In genomic region chr17:79094261-79094660, GRCh38 we compare ENCODE assay signal across 24 cellular contexts.
"Had no signal": no experiment of that assay in that cellular context is flagged by ENCODE, and none has a peak within 500 bp of the region (broad histone marks: within the 10 kb centered on the region; RNA-seq: fewer than 3 reads in every experiment).

No MANE protein-coding gene starts in this region.

- H3K36me3 ChIP-seq: colonic mucosa, esophagus muscularis mucosa, esophagus squamous epithelium, gastrocnemius medialis, gastroesophageal sphincter, heart left ventricle, heart right ventricle had no signal

- ATAC-seq: esophagus mucosa, foreskin keratinocyte, gastrocnemius medialis, gastroesophageal sphincter, heart left ventricle, heart right ventricle had no signal

- H3K4me1 ChIP-seq: colonic mucosa, foreskin keratinocyte had no signal

- H3K9me3 Mint-ChIP-seq: dendritic cell treated with granulocyte-macrophage colony-stimulating factor and Interleukin-4, amounts not matched to agents 40 ng/mL and 50 ng/mL, for 4 days; effector memory CD8-positive, alpha-beta T cell; endodermal cell had no signal

- H3K4me3 ChIP-seq: colonic mucosa, coronary artery, dorsolateral prefrontal cortex, esophagus muscularis mucosa, esophagus squamous epithelium, gastrocnemius medialis, gastroesophageal sphincter, heart left ventricle, heart right ventricle had no signal

- H3K4me3 Mint-ChIP-seq: dendritic cell treated with granulocyte-macrophage colony-stimulating factor and Interleukin-4, amounts not matched to agents 40 ng/mL and 50 ng/mL, for 4 days; endodermal cell had no signal

- H3K27ac Mint-ChIP-seq: dendritic cell treated with granulocyte-macrophage colony-stimulating factor and Interleukin-4, amounts not matched to agents 40 ng/mL and 50 ng/mL, for 4 days had no signal

- DNase-seq: colonic mucosa, cortex of kidney, dermis blood vessel endothelial cell, erythroblast, esophagus squamous epithelium, foreskin keratinocyte, foreskin melanocyte, gastrocnemius medialis, glutamatergic neuron, heart left ventricle, heart right ventricle had no signal

- H3K9me3 ChIP-seq: colonic mucosa, esophagus muscularis mucosa, esophagus squamous epithelium, gastrocnemius medialis, gastroesophageal sphincter, heart left ventricle, heart right ventricle had no signal

- H3K27ac ChIP-seq: colonic mucosa, coronary artery, epithelial cell of prostate, esophagus muscularis mucosa, esophagus squamous epithelium, foreskin keratinocyte, gastrocnemius medialis, gastroesophageal sphincter, heart left ventricle, heart right ventricle had no signal

- FAIRE-seq: colon, endometrium, endothelial cell of umbilical vein, frontal cortex had no signal
